Comparison of ENCODE assay signal across 8 cellular contexts in the genomic region with DNA sequence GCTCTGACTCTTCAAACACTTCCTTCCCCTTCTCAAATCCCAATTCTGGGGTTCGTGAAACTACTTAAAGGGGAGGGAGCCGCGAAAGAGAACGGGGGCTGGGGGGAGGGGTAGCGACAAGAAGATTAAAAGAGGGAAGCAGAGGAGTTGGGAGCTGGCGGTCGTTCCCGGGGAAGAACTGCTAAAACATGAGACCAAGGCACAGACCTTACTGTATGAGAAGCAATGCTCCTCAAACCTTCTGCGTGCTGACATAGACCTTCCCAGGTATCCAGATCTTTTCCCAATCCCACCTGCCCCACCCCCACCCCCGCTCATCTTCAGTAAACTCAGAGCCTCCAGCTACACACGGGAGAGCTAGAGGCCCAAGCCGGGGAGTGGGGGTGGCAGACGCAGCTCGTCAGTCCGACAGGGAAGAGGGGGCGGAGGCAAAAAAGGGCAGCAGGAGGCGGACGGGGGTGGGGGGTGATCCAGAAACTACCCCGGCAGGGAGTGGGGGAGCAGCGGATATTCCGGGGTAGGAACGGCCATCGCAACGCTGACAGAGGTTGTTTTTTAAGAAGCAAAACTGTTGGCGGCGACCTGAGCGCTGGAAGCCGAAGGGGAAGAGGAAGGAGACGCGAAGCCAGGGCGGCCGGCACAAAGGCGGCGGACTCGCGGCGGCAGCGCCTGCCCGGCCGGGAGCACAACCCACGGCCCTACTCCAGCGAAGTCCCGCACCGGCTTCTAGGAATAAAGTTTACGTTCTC. TPM values are rescaled to one million over a fixed set of nuclear protein-coding genes. Genes with fewer than 3 reads are reported as not detected.
A peak's percentile ranks its signal among the peaks of the same experiment; 100 is the strongest.
DNase-seq lines count a peak whose midpoint lies in the region; TF ChIP-seq lines count a peak whose summit lies in the region.

No MANE protein-coding gene starts in this region.

- H3K27me3 ChIP-seq in testis = no peaks in the 10 kb centered on the region

- DNase-seq in GOT3 (lab: John Stamatoyannopoulos, UW) (peak; percentile 56), LHCN-M2 (ENCODE audit: low read depth) (peak; percentile 91), RPMI8226 (peak; percentile 84), foreskin melanocyte (peak; percentile 81), nephron progenitor cell (peak; percentile 77), testis (peak; percentile 95)
- peak; percentile 42 for DNase-seq in activated naive CD4-positive, alpha-beta T cell treated with Interleukin-2 at 50 U/mL for 16 hours

- H3K4me1 Mint-ChIP-seq in nephron progenitor cell = peaks cover 52% of the 10 kb centered on the region

- peak overlapping the region; percentile 99 for H3K27ac ChIP-seq in testis

- peaks cover 3% of the 10 kb centered on the region for H3K27me3 Mint-ChIP-seq in nephron progenitor cell (ENCODE audit: low read depth, poor library complexity)

- no peak for TF ChIP-seq POLR2A in testis (IDR thresholded peaks at IDR 0.05)

- no peaks in the 10 kb centered on the region for H3K9me3 Mint-ChIP-seq in nephron progenitor cell

- peak overlapping the region; percentile 83 for H3K9ac ChIP-seq in ES-I3 (ENCODE audit: low read depth, low read length)

- WGBS in testis, 2 donors = 0 to 1% methylated on average over 45 of the region's 45 CpGs

- H3K36me3 Mint-ChIP-seq in nephron progenitor cell (ENCODE audit: low read depth) = peaks cover under 1% of the 10 kb centered on the region

- no peak for TF ChIP-seq CTCF in nephron progenitor cell (IDR thresholded peaks at IDR 0.05)
- no peak for TF ChIP-seq CTCF in testis (IDR thresholded peaks at IDR 0.05)

- H3K27ac Mint-ChIP-seq in nephron progenitor cell = peak overlapping the region; percentile 100

- peak overlapping the region; percentile 78 to 91 for H3K4me3 ChIP-seq in testis

- intact Hi-C loops in testis (cut with DNase I; ENCODE audit: low total_unique reads) = no loop called here

- H3K9me3 ChIP-seq in ES-I3 (ENCODE audit: control insufficient read depth, insufficient read depth, low read length) (no peaks in the 10 kb centered on the region), testis (no peaks in the 10 kb centered on the region)

- peak overlapping the region; percentile 96 for H3K4me3 Mint-ChIP-seq in nephron progenitor cell

- H3K36me3 ChIP-seq in ES-I3 (ENCODE audit: insufficient read depth, low read length) (no peaks in the 10 kb centered on the region), testis (ENCODE audit: low read depth, missing control alignments) (no peaks in the 10 kb centered on the region)

- H3K4me1 ChIP-seq in ES-I3 (ENCODE audit: insufficient read depth, low read length) (peaks cover 19% of the 10 kb centered on the region; the same call in 1 of the 2 replicates), testis (peaks cover 16% of the 10 kb centered on the region)

RNA-seq across cellular contexts. Expression of a gene that starts 1.0 kb away (rescaled TPM):
- total RNA-seq in LHCN-M2 (2014; rRNA removed) = 28.1 and 37.4 TPM in 2 replicates
- polyA plus RNA-seq in LHCN-M2 (2012) = 6.9 TPM
- total RNA-seq in testis = 100 to 1,000 TPM; 119 to 132 TPM
- 23.5 TPM for polyA plus RNA-seq in testis (ENCODE audit: insufficient read depth, low read depth, low replicate concordance)

Comparison
In these comparisons a context has a peak if more than half of its experiments do, and no peak if none do; other contexts are left out.
1. Peak in every context shown above with its lines: DNase-seq, H3K4me3 ChIP-seq and H3K27ac ChIP-seq.
2. DNase-seq: peak in every context shown above with its lines; median percentile 95 in testis; 91 in LHCN-M2; 84 in RPMI8226; 81 in foreskin melanocyte; 77 in nephron progenitor cell; 56 in GOT3; 42 in activated naive CD4-positive, alpha-beta T cell treated with Interleukin-2 at 50 U/mL for 16 hours.